29 cellular contexts compared by ENCODE assay signal in genomic region chr2:103469800-103470199, GRCh38.
"Had no signal": no experiment of that assay in that cellular context is flagged by ENCODE, and none has a peak within 500 bp of the region (broad histone marks: within the 10 kb centered on the region; RNA-seq: fewer than 3 reads in every experiment).

No MANE protein-coding gene starts in this region.

- H3K4me1 ChIP-seq: colonic mucosa, esophagus muscularis mucosa, esophagus squamous epithelium, foreskin keratinocyte, gastrocnemius medialis, gastroesophageal sphincter, heart left ventricle, heart right ventricle had no signal

- H3K27ac ChIP-seq: colonic mucosa, coronary artery, dorsolateral prefrontal cortex, epithelial cell of prostate, esophagus muscularis mucosa, esophagus squamous epithelium, foreskin keratinocyte, gastrocnemius medialis, gastroesophageal sphincter, heart left ventricle, heart right ventricle had no signal

- DNase-seq: colonic mucosa; cortex of kidney; dermis blood vessel endothelial cell; dorsolateral prefrontal cortex; effector CD4-positive, alpha-beta T cell; effector CD8-positive, alpha-beta T cell; effector memory CD4-positive, alpha-beta T cell; effector memory CD8-positive, alpha-beta T cell; endodermal cell; erythroblast; esophagus squamous epithelium; foreskin fibroblast; foreskin keratinocyte; foreskin melanocyte; gastrocnemius medialis; glutamatergic neuron; head of caudate nucleus; heart left ventricle; heart right ventricle had no signal

- H3K27me3 Mint-ChIP-seq: dendritic cell treated with granulocyte-macrophage colony-stimulating factor and Interleukin-4, amounts not matched to agents 40 ng/mL and 50 ng/mL, for 4 days; effector memory CD8-positive, alpha-beta T cell had no signal

- H3K9me3 ChIP-seq: colonic mucosa, esophagus squamous epithelium, gastrocnemius medialis, gastroesophageal sphincter had no signal

- H3K4me3 Mint-ChIP-seq: dendritic cell treated with granulocyte-macrophage colony-stimulating factor and Interleukin-4, amounts not matched to agents 40 ng/mL and 50 ng/mL, for 4 days; effector memory CD8-positive, alpha-beta T cell; endodermal cell had no signal

- H3K4me3 ChIP-seq: colonic mucosa, coronary artery, dorsolateral prefrontal cortex, esophagus muscularis mucosa, esophagus squamous epithelium, gastrocnemius medialis, gastroesophageal sphincter, heart left ventricle, heart right ventricle had no signal

- ATAC-seq: effector memory CD8-positive, alpha-beta T cell; esophagus mucosa; foreskin keratinocyte; gastrocnemius medialis; gastroesophageal sphincter; heart left ventricle; heart right ventricle had no signal

- H3K27ac Mint-ChIP-seq: dendritic cell treated with granulocyte-macrophage colony-stimulating factor and Interleukin-4, amounts not matched to agents 40 ng/mL and 50 ng/mL, for 4 days; effector memory CD8-positive, alpha-beta T cell; endodermal cell had no signal

- H3K36me3 ChIP-seq: colonic mucosa, esophagus muscularis mucosa, esophagus squamous epithelium, gastrocnemius medialis, gastroesophageal sphincter, heart left ventricle, heart right ventricle had no signal

- H3K27me3 ChIP-seq: colonic mucosa, dorsolateral prefrontal cortex, esophagus muscularis mucosa, esophagus squamous epithelium, foreskin keratinocyte, gastrocnemius medialis, gastroesophageal sphincter, heart left ventricle, heart right ventricle had no signal

- FAIRE-seq: colon, endometrium, endothelial cell of umbilical vein, frontal cortex had no signal
